Comparison of ENCODE assay signal across 7 cellular contexts in genomic region chr14:36428350-36428749, GRCh38.
"Had no signal": no experiment of that assay in that cellular context is flagged by ENCODE, and none has a peak within 500 bp of the region (broad histone marks: within the 10 kb centered on the region; RNA-seq: fewer than 3 reads in every experiment).

No MANE protein-coding gene starts in this region.

- ATAC-seq: K562 had no signal

- FAIRE-seq: HTR-8/SVneo, K562 had no signal

- H3K4me2 ChIP-seq: KMS-11 had no signal

- H3K9ac ChIP-seq: KMS-11 had no signal

- DNase-seq: IMR-90, KBM-7, KG1 had no signal

- H3K4me3 ChIP-seq: K562 had no signal

- H3K27ac ChIP-seq: HL-60, KMS-11 had no signal
